In genomic region chr20:3172126-3172932, GRCh38 we compare ENCODE assay signal across 8 cellular contexts. TPM values are rescaled to one million over a fixed set of nuclear protein-coding genes. Genes with fewer than 3 reads are reported as not detected.
DNase-seq lines count a peak whose midpoint lies in the region; ATAC-seq, FAIRE-seq and TF ChIP-seq lines count a peak whose summit lies in the region.

No MANE protein-coding gene starts in this region.

- no peak for FAIRE-seq in A549 (lab: Jason Lieb, UNC)

- H3K4me3 ChIP-seq in A549, result peak overlapping the region; percentile 91
- H3K4me3 ChIP-seq in HUES48 (ENCODE audit: low read depth, low read length), result peak overlapping the region; percentile 94
- peak overlapping the region; percentile 87 for H3K4me3 ChIP-seq in naive thymus-derived CD4-positive, alpha-beta T cell (ENCODE audit: low read length)

- H3K36me3 ChIP-seq in HUES48 (ENCODE audit: control insufficient read depth, insufficient read depth, low read length), result no peaks in the 10 kb centered on the region
- no peaks in the 10 kb centered on the region for H3K36me3 ChIP-seq in naive thymus-derived CD4-positive, alpha-beta T cell (ENCODE audit: control insufficient read depth in 2 of 3, insufficient read depth in 3 of 3, low read length in 3 of 3)

- H3K27ac Mint-ChIP-seq in naive thymus-derived CD4-positive, alpha-beta T cell, result peak overlapping the region; percentile 23 to 97 (median 80)

- ATAC-seq in A549, result no peak
- ATAC-seq in naive thymus-derived CD4-positive, alpha-beta T cell, result no peak
- no peak for ATAC-seq in GM19395 (IDR thresholded peaks at IDR 0.05; ENCODE audit: unreplicated experiment)
- no peak for ATAC-seq in HG02678 (IDR thresholded peaks at IDR 0.05; ENCODE audit: unreplicated experiment)

- H3K4me2 ChIP-seq in A549, result peak overlapping the region; percentile 85

- H3K9ac ChIP-seq in HUES48 (ENCODE audit: low read depth, low read length), result peak overlapping the region; percentile 38; the same call in 1 of the 2 replicates

- peaks cover 0 to 73% (median 21%) of the 10 kb centered on the region in 5 donors for H3K27me3 Mint-ChIP-seq in naive thymus-derived CD4-positive, alpha-beta T cell

- no peaks in the 10 kb centered on the region for H3K9me3 ChIP-seq in A549
- H3K9me3 ChIP-seq in HUES48 (ENCODE audit: control insufficient read depth, insufficient read depth, low read length), result no peaks in the 10 kb centered on the region
- no peaks in the 10 kb centered on the region for H3K9me3 ChIP-seq in naive thymus-derived CD4-positive, alpha-beta T cell (ENCODE audit: control insufficient read depth in 2 of 3, low read length in 3 of 3)

- peaks cover 15 to 41% (median 31%) of the 10 kb centered on the region in 7 donors for H3K4me1 Mint-ChIP-seq in naive thymus-derived CD4-positive, alpha-beta T cell

- CTCF ChIA-PET in A549 (lab: Yijun Ruan, JAX), result interaction anchor here (0.5 to 2.9 kb wide), 2 partner anchors 10 to 473 kb away, joined by 3 to 17 read pairs; no protein-coding TSS in a partner anchor
- CTCF ChIA-PET in naive thymus-derived CD4-positive, alpha-beta T cell (lab: Charles Lee), result interaction anchor here (0.6 to 2.1 kb wide), 2 partner anchors 13 to 55 kb away, joined by 3 to 8 read pairs; partner anchors contain the start of genes FASTKD5 and UBOX5

- intact Hi-C loops in naive thymus-derived CD4-positive, alpha-beta T cell (cut with micrococcal nuclease), result loop anchor here (5.0 kb wide), 3 partner anchors 100 to 700 kb away; partner anchors contain the start of genes OXT (in 1 of the 2) and SNRPB (in 1 of the 2)

- H3K9me3 Mint-ChIP-seq in naive thymus-derived CD4-positive, alpha-beta T cell, result no peaks in the 10 kb centered on the region

- peaks cover 0 to 4% (median 0%) of the 10 kb centered on the region in 5 donors for H3K36me3 Mint-ChIP-seq in naive thymus-derived CD4-positive, alpha-beta T cell

- DNase-seq in A549 (ENCODE audit: low read depth in 1 of 2, low spot score in 1 of 2), result no peak
- peak; percentile 29 for DNase-seq in cerebellar cortex (ENCODE audit: low spot score)
- no peak for DNase-seq in naive thymus-derived CD4-positive, alpha-beta T cell
- DNase-seq in GF-D8 (lab: John Stamatoyannopoulos, UW), result no peak
- DNase-seq in superior temporal gyrus (ENCODE audit: extremely low spot score), result no peak

- H3K27ac ChIP-seq in A549, result peak overlapping the region; percentile 86 to 91; a peak in 5 of 6 replicates
- peak overlapping the region; percentile 93 for H3K27ac ChIP-seq in HUES48 (ENCODE audit: low read depth, low read length)
- peak overlapping the region; percentile 100 for H3K27ac ChIP-seq in naive thymus-derived CD4-positive, alpha-beta T cell (ENCODE audit: low read depth, low read length)

- 63% methylated on average over 5 of the region's 5 CpGs for WGBS in A549 (ENCODE audit: missing lambda C conversion rate)

- TF ChIP-seq EP300 in A549 (IDR thresholded peaks at IDR 0.05), result no peak

- peaks cover 15% of the 10 kb centered on the region for H3K4me1 ChIP-seq in A549
- peaks cover 34% of the 10 kb centered on the region for H3K4me1 ChIP-seq in HUES48 (ENCODE audit: control insufficient read depth, insufficient read depth, low read length)
- H3K4me1 ChIP-seq in naive thymus-derived CD4-positive, alpha-beta T cell (ENCODE audit: control insufficient read depth in 2 of 2, insufficient read depth in 2 of 2, low read length in 2 of 2), result peaks cover 4 to 17% of the 10 kb centered on the region in 2 donors

- POLR2A ChIA-PET in A549 (lab: Yijun Ruan, JAX), result interaction anchor here (0.7 to 0.9 kb wide), 2 partner anchors 12 to 53 kb away, joined by 4 to 6 read pairs; partner anchors contain the start of genes FASTKD5 and UBOX5
- POLR2A ChIA-PET in naive thymus-derived CD4-positive, alpha-beta T cell (lab: Charles Lee), result interaction anchor here (1.0 to 7.5 kb wide), 5 partner anchors 12 to 51 kb away, joined by 3 to 72 read pairs (median 3); partner anchors contain the start of genes DDRGK1, FASTKD5, ITPA and UBOX5

- TF ChIP-seq RAD21 in A549 (conservative IDR thresholded peaks at IDR 0.05 in 1 of 2, IDR thresholded peaks at IDR 0.05 in 1 of 2), result no peak

- H3K27me3 ChIP-seq in HUES48 (ENCODE audit: control insufficient read depth, insufficient read depth, low read length), result no peaks in the 10 kb centered on the region; the same call in 1 of the 2 replicates
- peaks cover 0 to 5% of the 10 kb centered on the region in 2 donors for H3K27me3 ChIP-seq in naive thymus-derived CD4-positive, alpha-beta T cell (ENCODE audit: control insufficient read depth in 2 of 2, insufficient read depth in 2 of 2, low read length in 2 of 2)

- no peak for TF ChIP-seq POLR2A in A549 (IDR thresholded peaks at IDR 0.05; ENCODE audit: low read length)

- H3K4me3 Mint-ChIP-seq in naive thymus-derived CD4-positive, alpha-beta T cell, result peak overlapping the region; percentile 76 to 92 (median 84)

- no peak for TF ChIP-seq CTCF in A549 (IDR thresholded peaks at IDR 0.05)

TF ChIP-seq in A549, 52 proteins besides CTCF, POLR2A, EP300 and RAD21 (continues in another document):
- TF ChIP-seq NPAS2 (CRISPR knock-in tag; IDR thresholded peaks at IDR 0.05; ENCODE audit: borderline replicate concordance) (no peak), ESRRA (IDR thresholded peaks at IDR 0.05; ENCODE audit: borderline replicate concordance, low read length) (no peak), HOXB5 (CRISPR knock-in tag; IDR thresholded peaks at IDR 0.05) (no peak), CHD2 (IDR thresholded peaks at IDR 0.05; ENCODE audit: low read length, partially characterized antibody) (no peak), EHMT2 (IDR thresholded peaks at IDR 0.05; ENCODE audit: low read depth) (no peak)
- TF ChIP-seq, protein P1, sequence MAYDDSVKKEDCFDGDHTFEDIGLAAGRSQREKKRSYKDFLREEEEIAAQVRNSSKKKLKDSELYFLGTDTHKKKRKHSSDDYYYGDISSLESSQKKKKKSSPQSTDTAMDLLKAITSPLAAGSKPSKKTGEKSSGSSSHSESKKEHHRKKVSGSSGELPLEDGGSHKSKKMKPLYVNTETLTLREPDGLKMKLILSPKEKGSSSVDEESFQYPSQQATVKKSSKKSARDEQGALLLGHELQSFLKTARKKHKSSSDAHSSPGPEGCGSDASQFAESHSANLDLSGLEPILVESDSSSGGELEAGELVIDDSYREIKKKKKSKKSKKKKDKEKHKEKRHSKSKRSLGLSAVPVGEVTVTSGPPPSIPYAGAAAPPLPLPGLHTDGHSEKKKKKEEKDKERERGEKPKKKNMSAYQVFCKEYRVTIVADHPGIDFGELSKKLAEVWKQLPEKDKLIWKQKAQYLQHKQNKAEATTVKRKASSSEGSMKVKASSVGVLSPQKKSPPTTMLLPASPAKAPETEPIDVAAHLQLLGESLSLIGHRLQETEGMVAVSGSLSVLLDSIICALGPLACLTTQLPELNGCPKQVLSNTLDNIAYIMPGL (CRISPR knock-in tag; IDR thresholded peaks at IDR 0.05; ENCODE audit: borderline replicate concordance), result no peak

RNA-seq across cellular contexts. Expression of gene LZTS3, which starts 1.0 kb away (rescaled TPM):
- polyA plus RNA-seq in A549 (2011; rRNA removed) (3.8 and 5.3 TPM in 2 replicates), A549 (2017; fragmentation: RNase III; extraction: RNeasy Plus Mini Kit Qiagen cat#74134 plus additional on column Dnase treatment) (2.8 to 4.2 TPM (median 3.8 TPM) in 3 replicates)
- polyA plus RNA-seq in A549 (2012; cell fraction: cytosol; rRNA removed), result 4.1 and 5.5 TPM in 2 replicates
- 11.4 and 13.2 TPM in 2 replicates for polyA plus RNA-seq in A549 (2012; cell fraction: nucleus; rRNA removed)
- polyA minus RNA-seq in A549 (2011; rRNA and poly(A)+ RNA removed), result 5.5 and 5.6 TPM in 2 replicates
- total RNA-seq in naive thymus-derived CD4-positive, alpha-beta T cell, result 10 to 100 TPM in 4 of 5 experiments, under 1 TPM in 1; 0.73 to 34.6 (median 22.0) TPM
- 1 to 10 TPM; 4.4 to 4.8 TPM for polyA plus RNA-seq in naive thymus-derived CD4-positive, alpha-beta T cell

RNA-seq across cellular contexts. Expression of gene FASTKD5, which starts 12.7 kb away (rescaled TPM):
- 39.5 and 43.4 TPM in 2 replicates for polyA plus RNA-seq in A549 (2011; rRNA removed)
- polyA plus RNA-seq in A549 (2012; cell fraction: cytosol; rRNA removed), result 17.3 and 21.1 TPM in 2 replicates
- polyA plus RNA-seq in A549 (2012; cell fraction: nucleus; rRNA removed), result 15.5 and 24.5 TPM in 2 replicates
- polyA plus RNA-seq in A549 (2017; fragmentation: RNase III; extraction: RNeasy Plus Mini Kit Qiagen cat#74134 plus additional on column Dnase treatment), result 33.0 to 36.4 TPM (median 33.9 TPM) in 3 replicates
- polyA minus RNA-seq in A549 (2011; rRNA and poly(A)+ RNA removed), result 30.7 and 32.9 TPM in 2 replicates
- total RNA-seq in naive thymus-derived CD4-positive, alpha-beta T cell, result 10 to 100 TPM; 24.5 to 41.9 (median 30.6) TPM
- polyA plus RNA-seq in naive thymus-derived CD4-positive, alpha-beta T cell, result 10 to 100 TPM; 21.2 to 26.3 TPM

RNA-seq across cellular contexts. Expression of gene UBOX5, which starts 12.7 kb away (rescaled TPM):
- 3.4 and 4.3 TPM in 2 replicates for polyA plus RNA-seq in A549 (2011; rRNA removed)
- 2.3 and 3.1 TPM in 2 replicates for polyA plus RNA-seq in A549 (2012; cell fraction: cytosol; rRNA removed)
- polyA plus RNA-seq in A549 (2012; cell fraction: nucleus; rRNA removed), result 4.7 and 4.8 TPM in 2 replicates
- polyA plus RNA-seq in A549 (2017; fragmentation: RNase III; extraction: RNeasy Plus Mini Kit Qiagen cat#74134 plus additional on column Dnase treatment), result 4.0 to 5.3 TPM (median 4.2 TPM) in 3 replicates
- 6.7 and 6.9 TPM in 2 replicates for polyA minus RNA-seq in A549 (2011; rRNA and poly(A)+ RNA removed)
- total RNA-seq in naive thymus-derived CD4-positive, alpha-beta T cell, result 10 to 100 TPM in 2 of 5 experiments, 1 to 10 TPM in 3; 8.3 to 13.8 (median 9.5) TPM
- 1 to 10 TPM; 5.8 to 8.7 TPM for polyA plus RNA-seq in naive thymus-derived CD4-positive, alpha-beta T cell

RNA-seq across cellular contexts. Expression of gene DDRGK1, which starts 32.2 kb away (rescaled TPM):
- polyA plus RNA-seq in A549 (2011; rRNA removed) (54.2 and 87.4 TPM in 2 replicates), A549 (2017; fragmentation: RNase III; extraction: RNeasy Plus Mini Kit Qiagen cat#74134 plus additional on column Dnase treatment) (104 to 123 TPM (median 120 TPM) in 3 replicates)
- 69.7 and 89.1 TPM in 2 replicates for polyA plus RNA-seq in A549 (2012; cell fraction: cytosol; rRNA removed)
- 63.4 and 63.6 TPM in 2 replicates for polyA plus RNA-seq in A549 (2012; cell fraction: nucleus; rRNA removed)
- polyA minus RNA-seq in A549 (2011; rRNA and poly(A)+ RNA removed), result 26.4 and 30.7 TPM in 2 replicates
- total RNA-seq in naive thymus-derived CD4-positive, alpha-beta T cell, result 10 to 100 TPM; 39.4 to 60.3 (median 46.6) TPM
- polyA plus RNA-seq in naive thymus-derived CD4-positive, alpha-beta T cell, result 10 to 100 TPM; 40.6 to 58.0 TPM

RNA-seq across cellular contexts. Expression of gene ITPA, which starts 37.0 kb away (rescaled TPM):
- polyA plus RNA-seq in A549 (2011; rRNA removed), result 54.0 and 55.9 TPM in 2 replicates
- polyA plus RNA-seq in A549 (2012; cell fraction: cytosol; rRNA removed), result 89.4 and 109 TPM in 2 replicates
- 138 and 142 TPM in 2 replicates for polyA plus RNA-seq in A549 (2012; cell fraction: nucleus; rRNA removed)
- polyA plus RNA-seq in A549 (2017; fragmentation: RNase III; extraction: RNeasy Plus Mini Kit Qiagen cat#74134 plus additional on column Dnase treatment), result 102 to 106 TPM (median 103 TPM) in 3 replicates
- polyA minus RNA-seq in A549 (2011; rRNA and poly(A)+ RNA removed), result 17.0 and 24.3 TPM in 2 replicates
- total RNA-seq in naive thymus-derived CD4-positive, alpha-beta T cell, result 10 to 100 TPM; 37.7 to 71.2 (median 43.5) TPM
- polyA plus RNA-seq in naive thymus-derived CD4-positive, alpha-beta T cell, result 10 to 100 TPM; 50.1 to 62.3 TPM
